Comparison of ENCODE assay signal across 1 cellular context in genomic region chr1:194322751-194323150, GRCh38.
TF ChIP-seq lines count a peak whose summit lies in the region.

No MANE protein-coding gene starts in this region.

TF ChIP-seq in HCT116, 20 proteins besides CTCF, POLR2A, EP300 and RAD21 (continued from another document):
- TF ChIP-seq, protein P1, sequence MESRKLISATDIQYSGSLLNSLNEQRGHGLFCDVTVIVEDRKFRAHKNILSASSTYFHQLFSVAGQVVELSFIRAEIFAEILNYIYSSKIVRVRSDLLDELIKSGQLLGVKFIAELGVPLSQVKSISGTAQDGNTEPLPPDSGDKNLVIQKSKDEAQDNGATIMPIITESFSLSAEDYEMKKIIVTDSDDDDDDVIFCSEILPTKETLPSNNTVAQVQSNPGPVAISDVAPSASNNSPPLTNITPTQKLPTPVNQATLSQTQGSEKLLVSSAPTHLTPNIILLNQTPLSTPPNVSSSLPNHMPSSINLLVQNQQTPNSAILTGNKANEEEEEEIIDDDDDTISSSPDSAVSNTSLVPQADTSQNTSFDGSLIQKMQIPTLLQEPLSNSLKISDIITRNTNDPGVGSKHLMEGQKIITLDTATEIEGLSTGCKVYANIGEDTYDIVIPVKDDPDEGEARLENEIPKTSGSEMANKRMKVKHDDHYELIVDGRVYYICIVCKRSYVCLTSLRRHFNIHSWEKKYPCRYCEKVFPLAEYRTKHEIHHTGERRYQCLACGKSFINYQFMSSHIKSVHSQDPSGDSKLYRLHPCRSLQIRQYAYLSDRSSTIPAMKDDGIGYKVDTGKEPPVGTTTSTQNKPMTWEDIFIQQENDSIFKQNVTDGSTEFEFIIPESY (IDR thresholded peaks at IDR 0.05; ENCODE audit: extremely low read depth, insufficient replicate concordance, low read length), result no peak
- TF ChIP-seq SP1 (IDR thresholded peaks at IDR 0.05; ENCODE audit: low read depth) (no peak), ELF1 (IDR thresholded peaks at IDR 0.05; ENCODE audit: borderline replicate concordance, low read depth) (no peak), MAX (IDR thresholded peaks at IDR 0.05) (no peak), ZFX (IDR thresholded peaks at IDR 0.05) (no peak)
